ENCODE assay signal across 1 cellular context in genomic region chr17:7248811-7249210, GRCh38.
TF ChIP-seq lines count a peak whose summit lies in the region.

No MANE protein-coding gene starts in this region.

TF ChIP-seq in K562, 482 proteins besides CTCF, POLR2A, EP300 and RAD21:
- TF ChIP-seq HDAC3 (IDR thresholded peaks at IDR 0.05; ENCODE audit: borderline replicate concordance, partially characterized antibody): no peak
- no peak for TF ChIP-seq MEIS2 (IDR thresholded peaks at IDR 0.05; ENCODE audit: partially characterized antibody)
- no peak for TF ChIP-seq TAF1 (IDR thresholded peaks at IDR 0.05; ENCODE audit: control insufficient read depth, extremely low read depth, insufficient read depth, low read length, severe bottlenecking)
- TF ChIP-seq ZEB2 (IDR thresholded peaks at IDR 0.05): no peak
- TF ChIP-seq GABPB1 (CRISPR knock-in tag; IDR thresholded peaks at IDR 0.05): no peak
- no peak for TF ChIP-seq CHCHD3 (CRISPR knock-in tag; IDR thresholded peaks at IDR 0.05)
- TF ChIP-seq ESRRA (IDR thresholded peaks at IDR 0.05; ENCODE audit: borderline replicate concordance, low read depth): no peak
- no peak for TF ChIP-seq LARP7 (IDR thresholded peaks at IDR 0.05)
- no peak for TF ChIP-seq E2F5 (CRISPR knock-in tag; IDR thresholded peaks at IDR 0.05)
- TF ChIP-seq MCM3 (IDR thresholded peaks at IDR 0.05): no peak
- TF ChIP-seq SREBF1 (IDR thresholded peaks at IDR 0.05; ENCODE audit: borderline replicate concordance, low read depth, low read length): no peak
- no peak for TF ChIP-seq ZNF318 (IDR thresholded peaks at IDR 0.05; ENCODE audit: borderline replicate concordance in 1 of 2, low read depth in 1 of 2)
- TF ChIP-seq CHD1 (IDR thresholded peaks at IDR 0.05; ENCODE audit: low read length): no peak
- no peak for TF ChIP-seq RFX7 (CRISPR knock-in tag; IDR thresholded peaks at IDR 0.05)
- TF ChIP-seq TRIM25 (IDR thresholded peaks at IDR 0.05; ENCODE audit: borderline replicate concordance): no peak
- TF ChIP-seq PHB (CRISPR knock-in tag; IDR thresholded peaks at IDR 0.05): no peak
- no peak for TF ChIP-seq ZNF140 (CRISPR knock-in tag; IDR thresholded peaks at IDR 0.05)
- no peak for TF ChIP-seq DLX4 (CRISPR knock-in tag; IDR thresholded peaks at IDR 0.05)
